ENCODE assay signal across 1 cellular context in genomic region chr12:10689146-10689545, GRCh38.
TF ChIP-seq lines count a peak whose summit lies in the region.

No MANE protein-coding gene starts in this region.

TF ChIP-seq in WTC11, 78 proteins besides CTCF, POLR2A, EP300 and RAD21 (continued from another document):
- no peak for TF ChIP-seq ARID4B (CRISPR knock-in tag; IDR thresholded peaks at IDR 0.05; ENCODE audit: borderline replicate concordance)
